Comparison of ENCODE assay signal across 17 cellular contexts in genomic region chr6:144316866-144317204, GRCh38. TPM values are rescaled to one million over a fixed set of nuclear protein-coding genes. Genes with fewer than 3 reads are reported as not detected.
DNase-seq lines count a peak whose midpoint lies in the region; ATAC-seq and TF ChIP-seq lines count a peak whose summit lies in the region.
"Had no signal": no experiment of that assay in that cellular context is flagged by ENCODE, and none has a peak within 500 bp of the region (broad histone marks: within the 10 kb centered on the region; RNA-seq: fewer than 3 reads in every experiment).

No MANE protein-coding gene starts in this region.

- ATAC-seq in GM18909 (IDR thresholded peaks at IDR 0.05; ENCODE audit: poor library complexity, unreplicated experiment) (peak; percentile 25), HG03095 (IDR thresholded peaks at IDR 0.05; ENCODE audit: unreplicated experiment) (no peak)
- ATAC-seq in stimulated activated memory B cell treated with anti-CD40 and anti-IgM and Interleukin-4, amounts not matched to agents 10 μg/mL and 1 μg/mL and 100 μg/mL, for 72 hours = no peak
- ATAC-seq: left ventricle myocardium superior, right cardiac atrium had no signal

- H3K36me3 Mint-ChIP-seq in HFFc6 (ENCODE audit: low read depth) = peaks cover 4% of the 10 kb centered on the region; the same call in 1 of the 2 replicates
- H3K36me3 Mint-ChIP-seq in osteocyte (ENCODE audit: unreplicated experiment) = no peaks in the 10 kb centered on the region
- H3K36me3 Mint-ChIP-seq in stimulated activated memory B cell treated with anti-CD40 and anti-IgM and Interleukin-4, amounts not matched to agents 10 μg/mL and 1 μg/mL and 100 μg/mL, for 72 hours = no peaks in the 10 kb centered on the region

- H3K4me3 Mint-ChIP-seq in HFFc6 (no peak overlapping the region), osteocyte (ENCODE audit: unreplicated experiment) (no peak overlapping the region)
- no peak overlapping the region for H3K4me3 Mint-ChIP-seq in stimulated activated memory B cell treated with anti-CD40 and anti-IgM and Interleukin-4, amounts not matched to agents 10 μg/mL and 1 μg/mL and 100 μg/mL, for 72 hours
- H3K4me3 Mint-ChIP-seq: B cell had no signal

- H3K27me3 Mint-ChIP-seq in HFFc6 (ENCODE audit: insufficient read depth) = no peaks in the 10 kb centered on the region; the same call in 1 of the 2 replicates
- H3K27me3 Mint-ChIP-seq in osteocyte (ENCODE audit: unreplicated experiment) = no peaks in the 10 kb centered on the region
- H3K27me3 Mint-ChIP-seq in stimulated activated memory B cell treated with anti-CD40 and anti-IgM and Interleukin-4, amounts not matched to agents 10 μg/mL and 1 μg/mL and 100 μg/mL, for 72 hours = no peaks in the 10 kb centered on the region
- H3K27me3 Mint-ChIP-seq: B cell had no signal

- TF ChIP-seq CTCF in HFFc6 (IDR thresholded peaks at IDR 0.05) (no peak), osteocyte (IDR thresholded peaks at IDR 0.05) (no peak)

- no peak for DNase-seq in HFFc6
- DNase-seq in adipocyte (ENCODE audit: low read depth) = peak; percentile 26
- no peak for DNase-seq in osteocyte (ENCODE audit: extremely low spot score, unreplicated experiment)
- DNase-seq in NOMO-1 (lab: John Stamatoyannopoulos, UW; ENCODE audit: unreplicated experiment in 2 of 2) = no peak
- DNase-seq: activated naive CD4-positive, alpha-beta T cell treated with Interleukin-2 at 50 U/mL for 16 hours; EL; head of caudate nucleus; Karpas-422; left ventricle myocardium superior; NCI-H1092; NCI-H2081 treated with DMSO at 0.1 percent for 48 hours; NCI-H510A; right cardiac atrium had no signal

- H3K4me1 Mint-ChIP-seq in HFFc6 (ENCODE audit: low read depth) = peaks cover 68% of the 10 kb centered on the region
- H3K4me1 Mint-ChIP-seq in osteocyte (ENCODE audit: unreplicated experiment) = peaks cover 74% of the 10 kb centered on the region
- no peaks in the 10 kb centered on the region for H3K4me1 Mint-ChIP-seq in stimulated activated memory B cell treated with anti-CD40 and anti-IgM and Interleukin-4, amounts not matched to agents 10 μg/mL and 1 μg/mL and 100 μg/mL, for 72 hours

- peaks cover 4% of the 10 kb centered on the region for H3K36me3 ChIP-seq in adipocyte (ENCODE audit: control insufficient read depth, insufficient read depth, low read length, severe bottlenecking)

- H3K9me3 ChIP-seq in adipocyte (ENCODE audit: control insufficient read depth, low read length) = no peaks in the 10 kb centered on the region

- H3K9me3 Mint-ChIP-seq in HFFc6 (no peaks in the 10 kb centered on the region), osteocyte (ENCODE audit: unreplicated experiment) (no peaks in the 10 kb centered on the region)
- no peaks in the 10 kb centered on the region for H3K9me3 Mint-ChIP-seq in stimulated activated memory B cell treated with anti-CD40 and anti-IgM and Interleukin-4, amounts not matched to agents 10 μg/mL and 1 μg/mL and 100 μg/mL, for 72 hours

- H3K4me3 ChIP-seq in adipocyte (ENCODE audit: low read length) = no peak overlapping the region

- no peak overlapping the region for H3K9ac ChIP-seq in adipocyte (ENCODE audit: low read length)

- H3K27me3 ChIP-seq in adipocyte (replicated peaks; ENCODE audit: control insufficient read depth, insufficient read depth, low read length) = no peaks in the 10 kb centered on the region

- peak overlapping the region; percentile 45 for H3K27ac Mint-ChIP-seq in HFFc6
- peak overlapping the region; percentile 62 for H3K27ac Mint-ChIP-seq in osteocyte (ENCODE audit: unreplicated experiment)
- H3K27ac Mint-ChIP-seq in stimulated activated memory B cell treated with anti-CD40 and anti-IgM and Interleukin-4, amounts not matched to agents 10 μg/mL and 1 μg/mL and 100 μg/mL, for 72 hours = no peak overlapping the region
- H3K27ac Mint-ChIP-seq: B cell had no signal

- peaks cover 31% of the 10 kb centered on the region for H3K4me1 ChIP-seq in adipocyte (ENCODE audit: control insufficient read depth, insufficient read depth, low read length)

RNA-seq across cellular contexts. Expression of gene UTRN, which starts 31.7 kb away (rescaled TPM):
- total RNA-seq in HFFc6 (2021; fragmentation: NEBNext Ultra II Directional; extraction: Animal tissue kit (Norgen Biotek cat#: 25700)) = 100 to 1,000 TPM in 5 of 6 experiments, 10 to 100 TPM in 1; 99.6 to 116 (median 109) TPM
- total RNA-seq in osteocyte = 144 and 152 TPM in 2 replicates
